22 cellular contexts compared by ENCODE assay signal in the genomic region with DNA sequence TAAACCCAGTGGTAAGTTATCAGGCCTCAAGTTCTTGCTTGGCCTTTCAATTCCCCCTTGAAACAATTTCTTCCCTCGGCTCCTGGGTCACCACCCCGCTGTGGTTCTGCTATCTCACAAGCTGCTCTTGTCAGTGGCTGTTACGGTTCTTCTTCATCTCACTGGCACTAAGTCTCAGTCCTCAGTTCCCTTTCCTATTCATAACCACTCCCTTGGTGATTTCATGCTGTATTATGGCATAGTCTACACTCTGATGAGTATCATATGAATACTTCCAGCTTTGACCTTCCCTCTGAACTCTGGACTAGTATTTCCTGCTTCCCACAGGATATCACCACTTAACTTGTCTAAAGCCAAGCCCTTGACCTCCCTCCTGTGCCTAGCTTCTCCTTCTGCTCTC. TPM values are rescaled to one million over a fixed set of nuclear protein-coding genes. Genes with fewer than 3 reads are reported as not detected.
DNase-seq lines count a peak whose midpoint lies in the region; ATAC-seq, FAIRE-seq and TF ChIP-seq lines count a peak whose summit lies in the region.
"Had no signal": no experiment of that assay in that cellular context is flagged by ENCODE, and none has a peak within 500 bp of the region (broad histone marks: within the 10 kb centered on the region; RNA-seq: fewer than 3 reads in every experiment).

No MANE protein-coding gene starts in this region.

- H3K4me1 ChIP-seq in PC-3 (ENCODE audit: insufficient read depth, low read length): peaks cover 15% of the 10 kb centered on the region
- H3K4me1 ChIP-seq: esophagus muscularis mucosa, transverse colon had no signal

- no peak overlapping the region for H2AFZ ChIP-seq in PC-3 (ENCODE audit: low read length)

- no peak for FAIRE-seq in GM19239 (lab: Jason Lieb, UNC)
- FAIRE-seq: D721Med had no signal

- no peaks in the 10 kb centered on the region for H4K20me1 ChIP-seq in PC-3 (ENCODE audit: low read length)

- CTCF ChIA-PET in PC-3 (lab: Charles Lee): no interaction called here

- ATAC-seq in GM18867 (IDR thresholded peaks at IDR 0.05; ENCODE audit: unreplicated experiment) (peak; percentile 52), GM21576 (IDR thresholded peaks at IDR 0.05; ENCODE audit: unreplicated experiment) (peak; percentile 60), HG03571 (IDR thresholded peaks at IDR 0.05; ENCODE audit: unreplicated experiment) (peak; percentile 62), left lobe of liver (peak; percentile 41), PC-3 (no peak)
- ATAC-seq: HCT116, natural killer cell had no signal

- no peak for TF ChIP-seq CTCF in PC-3 (conservative IDR thresholded peaks at IDR 0.05; ENCODE audit: low read depth, low read length)

- H3K9me2 ChIP-seq in PC-3 (replicated peaks; ENCODE audit: low read length): no peaks in the 10 kb centered on the region

- no peak overlapping the region for H3K9ac ChIP-seq in PC-3 (ENCODE audit: low read length)

- no peaks in the 10 kb centered on the region for H3K79me2 ChIP-seq in PC-3 (ENCODE audit: low read length)

- no peak overlapping the region for H3K4me2 ChIP-seq in PC-3 (ENCODE audit: low read length)

- intact Hi-C loops in PC-3 (cut with micrococcal nuclease): no loop called here

- POLR2A ChIA-PET in PC-3 (lab: Charles Lee; ENCODE audit: unreplicated experiment): no interaction called here

- no TSS peak for BruUV-seq in PC-3 (replicated peaks; lab: Mats Ljungman, UMichigan)

- H3F3A ChIP-seq in PC-3 (ENCODE audit: low read length, unreplicated experiment): no peaks in the 10 kb centered on the region

- H3K27ac ChIP-seq in PC-3 (ENCODE audit: low read length): no peak overlapping the region
- H3K27ac ChIP-seq: esophagus muscularis mucosa, transverse colon had no signal

- H3K4me3 ChIP-seq in PC-3 (ENCODE audit: low read length): no peak overlapping the region
- H3K4me3 ChIP-seq: esophagus muscularis mucosa, transverse colon had no signal

- DNase-seq in left lobe of liver (ENCODE audit: low spot score) (no peak), PC-3 (no peak), GM19239 (ENCODE audit: insufficient read length, low spot score) (no peak), DMS79 treated with DMSO at 0.1 percent for 48 hours (lab: John Stamatoyannopoulos, UW) (no peak), DMS 273 treated with DMSO at 0.1 percent for 48 hours (lab: John Stamatoyannopoulos, UW) (no peak)
- DNase-seq: activated CD4-positive, alpha-beta T cell treated with anti-CD3 and anti-CD28 coated beads, Interleukin-2, amount 10 ng/mL, durations not matched to agents 7 days and 5 days; amygdala; natural killer cell; NCI-H1417; NCI-H446 treated with DMSO at 0.1 percent for 48 hours; stimulated activated CD4-positive, alpha-beta T cell treated with anti-CD3 and anti-CD28 coated beads, Interleukin-2, amount 100 ng/mL, for 24 hours; stimulated activated CD8-positive, alpha-beta memory T cell treated with anti-CD3 and anti-CD28 coated beads, Interleukin-4, amount 100 ng/mL, for 48 hours; transverse colon had no signal

- H3K9me3 ChIP-seq in PC-3 (ENCODE audit: low read length): no peaks in the 10 kb centered on the region
- H3K9me3 ChIP-seq: esophagus muscularis mucosa, transverse colon had no signal

- no peaks in the 10 kb centered on the region for H3K36me3 ChIP-seq in PC-3 (ENCODE audit: low read depth, low read length)
- H3K36me3 ChIP-seq: esophagus muscularis mucosa, transverse colon had no signal

- H3K27me3 ChIP-seq in PC-3 (ENCODE audit: low read length): no peaks in the 10 kb centered on the region
- H3K27me3 ChIP-seq: esophagus muscularis mucosa, transverse colon had no signal

RNA-seq across cellular contexts. Expression of gene TAAR1, which starts 7.9 kb away (rescaled TPM):
- total RNA-seq in left lobe of liver (not detected), PC-3 (2014; rRNA removed) (not detected in 2 replicates)
- total RNA-seq: activated CD4-positive, alpha-beta T cell treated with anti-CD3 and anti-CD28 coated beads, Interleukin-2, amount 10 ng/mL, durations not matched to agents 7 days and 5 days; activated T-helper 1 cell treated with anti-CD3 and anti-CD28 coated beads, Interleukin-12 subunit alpha, Interleukin-12 subunit beta, Interleukin-2, Interleukin-4 antibody, amounts not matched to agents 30 ng/mL and 10 ng/mL and 1 ng/mL, durations not matched to agents 14 hours and 24 hours and 36 hours; esophagus muscularis mucosa; natural killer cell; renal cortical epithelial cell; T-helper 2 cell treated with Interferon-gamma antibody and Interleukin-4, amounts not matched to agents 100 ng/mL and 5 ng/mL, for 36 hours; transverse colon had no signal

RNA-seq across cellular contexts. Expression of gene TAAR2, which starts 27.0 kb away (rescaled TPM):
- total RNA-seq in left lobe of liver (not detected), PC-3 (2014; rRNA removed) (not detected in 2 replicates)
- total RNA-seq: activated CD4-positive, alpha-beta T cell treated with anti-CD3 and anti-CD28 coated beads, Interleukin-2, amount 10 ng/mL, durations not matched to agents 7 days and 5 days; activated T-helper 1 cell treated with anti-CD3 and anti-CD28 coated beads, Interleukin-12 subunit alpha, Interleukin-12 subunit beta, Interleukin-2, Interleukin-4 antibody, amounts not matched to agents 30 ng/mL and 10 ng/mL and 1 ng/mL, durations not matched to agents 14 hours and 24 hours and 36 hours; esophagus muscularis mucosa; natural killer cell; renal cortical epithelial cell; T-helper 2 cell treated with Interferon-gamma antibody and Interleukin-4, amounts not matched to agents 100 ng/mL and 5 ng/mL, for 36 hours; transverse colon had no signal
